ENCODE assay signal across 2 cellular contexts in the genomic region with DNA sequence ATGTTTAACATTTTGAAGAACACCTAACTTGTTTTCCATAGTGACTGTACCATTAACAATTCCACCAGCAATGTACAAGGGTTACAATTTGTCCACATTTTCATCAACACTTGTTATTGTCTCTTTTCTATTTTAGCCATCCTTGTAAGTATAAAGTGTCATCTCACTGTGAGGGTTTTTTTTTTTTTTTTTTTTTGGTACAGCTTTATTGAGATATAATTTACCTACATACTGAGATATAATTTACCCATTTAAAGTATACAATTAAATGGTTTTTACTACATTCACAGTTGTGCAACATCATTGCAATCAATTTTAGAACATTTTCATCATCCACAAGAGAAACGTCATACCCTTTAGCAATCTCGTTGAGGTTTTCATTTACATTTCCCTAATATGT.
TF ChIP-seq lines count a peak whose summit lies in the region.

No MANE protein-coding gene starts in this region.

TF ChIP-seq in HEK293T, 16 proteins besides CTCF, POLR2A, EP300 and RAD21:
- TF ChIP-seq SUZ12 (IDR thresholded peaks at IDR 0.05): no peak
- peak; percentile 82 for TF ChIP-seq ZNF384 (IDR thresholded peaks at IDR 0.05)

TF ChIP-seq in GM12878, 131 proteins besides CTCF, POLR2A, EP300 and RAD21:
- no peak for TF ChIP-seq MLLT1 (IDR thresholded peaks at IDR 0.05)
- peak; percentile 35; the same call in 1 of the 2 replicates for TF ChIP-seq ZNF384 (IDR thresholded peaks at IDR 0.05; ENCODE audit: borderline replicate concordance, low read depth, low read length)
- peak; percentile 70 for TF ChIP-seq ZBTB40 (IDR thresholded peaks at IDR 0.05; ENCODE audit: borderline replicate concordance)
- TF ChIP-seq GABPA (IDR thresholded peaks at IDR 0.05; ENCODE audit: low read depth): no peak
- TF ChIP-seq RBBP5 (conservative IDR thresholded peaks at IDR 0.05): no peak
